In genomic region chr1:186420923-186421322, GRCh38 we compare ENCODE assay signal across 10 cellular contexts. TPM values are rescaled to one million over a fixed set of nuclear protein-coding genes. Genes with fewer than 3 reads are reported as not detected.
A peak's percentile ranks its signal among the peaks of the same experiment; 100 is the strongest.
DNase-seq lines count a peak whose midpoint lies in the region; ATAC-seq and FAIRE-seq lines count a peak whose summit lies in the region.
"Had no signal": no experiment of that assay in that cellular context is flagged by ENCODE, and none has a peak within 500 bp of the region (broad histone marks: within the 10 kb centered on the region; RNA-seq: fewer than 3 reads in every experiment).

No MANE protein-coding gene starts in this region.

- H3K36me3 Mint-ChIP-seq in activated T-helper 1 cell treated with anti-CD3 and anti-CD28 coated beads, Interleukin-12 subunit alpha, Interleukin-12 subunit beta, Interleukin-2, Interleukin-4 antibody, amounts not matched to agents 30 ng/mL and 10 ng/mL and 1 ng/mL, durations not matched to agents 14 hours and 24 hours and 36 hours (ENCODE audit: low read depth), result peaks cover 30% of the 10 kb centered on the region

- no peak overlapping the region for H2BK15ac ChIP-seq in neuronal stem cell (ENCODE audit: low read length)

- no CpG with 5 or more reads among the region's 1 CpG for WGBS in neuronal stem cell (ENCODE audit: extremely low coverage in 2 of 2, insufficient read length in 2 of 2, insufficient replicate concordance in 1 of 2), 2 donors

- H3K27me3 Mint-ChIP-seq in activated T-helper 1 cell treated with anti-CD3 and anti-CD28 coated beads, Interleukin-12 subunit alpha, Interleukin-12 subunit beta, Interleukin-2, Interleukin-4 antibody, amounts not matched to agents 30 ng/mL and 10 ng/mL and 1 ng/mL, durations not matched to agents 14 hours and 24 hours and 36 hours (ENCODE audit: insufficient read depth), result no peaks in the 10 kb centered on the region

- H3K36me3 ChIP-seq in neuronal stem cell (replicated peaks in 1 of 2; ENCODE audit: control insufficient read depth in 2 of 2, insufficient read depth in 2 of 2, low read length in 2 of 2), result peaks cover 4 to 30% of the 10 kb centered on the region in 2 donors

- H3K27ac Mint-ChIP-seq in activated T-helper 1 cell treated with anti-CD3 and anti-CD28 coated beads, Interleukin-12 subunit alpha, Interleukin-12 subunit beta, Interleukin-2, Interleukin-4 antibody, amounts not matched to agents 30 ng/mL and 10 ng/mL and 1 ng/mL, durations not matched to agents 14 hours and 24 hours and 36 hours, result peak overlapping the region; percentile 92
- H3K27ac Mint-ChIP-seq: nephron had no signal

- no peak overlapping the region for H2AFZ ChIP-seq in neuronal stem cell (ENCODE audit: low read length)

- no peak overlapping the region for H4K91ac ChIP-seq in neuronal stem cell (ENCODE audit: low read depth, low read length, poor library complexity)

- peaks cover 24% of the 10 kb centered on the region for H3K4me1 Mint-ChIP-seq in activated T-helper 1 cell treated with anti-CD3 and anti-CD28 coated beads, Interleukin-12 subunit alpha, Interleukin-12 subunit beta, Interleukin-2, Interleukin-4 antibody, amounts not matched to agents 30 ng/mL and 10 ng/mL and 1 ng/mL, durations not matched to agents 14 hours and 24 hours and 36 hours (ENCODE audit: low read depth)
- H3K4me1 Mint-ChIP-seq: nephron had no signal

- H3K4ac ChIP-seq in neuronal stem cell (ENCODE audit: low read length), result no peak overlapping the region

- no peak overlapping the region for H2BK5ac ChIP-seq in neuronal stem cell (ENCODE audit: low read length)

- no peak overlapping the region for H2BK12ac ChIP-seq in neuronal stem cell (ENCODE audit: low read length)

- H3K14ac ChIP-seq in neuronal stem cell (ENCODE audit: low read length), result no peak overlapping the region

- H3K4me1 ChIP-seq in neuronal stem cell (ENCODE audit: control insufficient read depth in 2 of 2, insufficient read depth in 1 of 2, low read depth in 1 of 2, low read length in 2 of 2), result no peaks in the 10 kb centered on the region

- H3K27ac ChIP-seq in neuronal stem cell (replicated peaks; ENCODE audit: low read length), result no peak overlapping the region

- ATAC-seq in GM19397 (IDR thresholded peaks at IDR 0.05; ENCODE audit: unreplicated experiment) (peak; percentile 79), HG03066 (IDR thresholded peaks at IDR 0.05; ENCODE audit: low read depth, unreplicated experiment) (peak; percentile 90)

- no peak overlapping the region for H3K18ac ChIP-seq in neuronal stem cell (ENCODE audit: low read length)

- no peak overlapping the region for H2BK120ac ChIP-seq in neuronal stem cell (ENCODE audit: low read depth, low read length)

- no peak overlapping the region for H4K8ac ChIP-seq in neuronal stem cell (ENCODE audit: low read depth, low read length)

- peak overlapping the region; percentile 54 for H3K4me3 Mint-ChIP-seq in activated T-helper 1 cell treated with anti-CD3 and anti-CD28 coated beads, Interleukin-12 subunit alpha, Interleukin-12 subunit beta, Interleukin-2, Interleukin-4 antibody, amounts not matched to agents 30 ng/mL and 10 ng/mL and 1 ng/mL, durations not matched to agents 14 hours and 24 hours and 36 hours
- H3K4me3 Mint-ChIP-seq: nephron had no signal

- H3K79me1 ChIP-seq in neuronal stem cell (ENCODE audit: low read depth, low read length), result no peaks in the 10 kb centered on the region

- no peak overlapping the region for H3K4me2 ChIP-seq in neuronal stem cell (ENCODE audit: insufficient read depth, low read length, poor library complexity, severe bottlenecking)

- DNase-seq in GM04504 (ENCODE audit: low read depth) (peak; percentile 9), urothelium cell line (ENCODE audit: low spot score) (no peak), COLO668 (lab: John Stamatoyannopoulos, UW; ENCODE audit: unreplicated experiment) (no peak), medulla oblongata (ENCODE audit: extremely low spot score) (no peak), neuronal stem cell (ENCODE audit: low spot score) (no peak)
- DNase-seq in activated T-helper 1 cell treated with anti-CD3 and anti-CD28 coated beads, Interleukin-12 subunit alpha, Interleukin-12 subunit beta, Interleukin-2, Interleukin-4 antibody, amounts not matched to agents 30 ng/mL and 10 ng/mL and 1 ng/mL, durations not matched to agents 14 hours and 24 hours and 36 hours (ENCODE audit: low spot score), result no peak

- no peak for FAIRE-seq in urothelium cell line (lab: Jason Lieb, UNC)

- intact Hi-C loops in activated T-helper 1 cell treated with anti-CD3 and anti-CD28 coated beads, Interleukin-12 subunit alpha, Interleukin-12 subunit beta, Interleukin-2, Interleukin-4 antibody, amounts not matched to agents 30 ng/mL and 10 ng/mL and 1 ng/mL, durations not matched to agents 14 hours and 24 hours and 36 hours (cut with micrococcal nuclease), result loop anchor here (1.0 kb wide), 1 partner anchor 9 kb away; no protein-coding TSS in a partner anchor

- no peak overlapping the region for H3K4me3 ChIP-seq in neuronal stem cell (ENCODE audit: low read length in 2 of 2)

- no peaks in the 10 kb centered on the region for H3K27me3 ChIP-seq in neuronal stem cell (ENCODE audit: control insufficient read depth in 3 of 3, insufficient read depth in 3 of 3, low read depth in 1 of 3, low read length in 3 of 3)

- H3K23ac ChIP-seq in neuronal stem cell (ENCODE audit: low read depth, low read length, poor library complexity), result no peak overlapping the region

- H3K9ac ChIP-seq in neuronal stem cell (ENCODE audit: low read depth, low read length, poor library complexity), result no peak overlapping the region

- no peaks in the 10 kb centered on the region for H3K9me3 ChIP-seq in neuronal stem cell (replicated peaks in 1 of 2; ENCODE audit: control insufficient read depth in 2 of 2, insufficient read depth in 1 of 2, low read depth in 1 of 2, low read length in 2 of 2)

- no peak overlapping the region for H2AK5ac ChIP-seq in neuronal stem cell (ENCODE audit: low read depth, low read length)

- H3K9me3 Mint-ChIP-seq in activated T-helper 1 cell treated with anti-CD3 and anti-CD28 coated beads, Interleukin-12 subunit alpha, Interleukin-12 subunit beta, Interleukin-2, Interleukin-4 antibody, amounts not matched to agents 30 ng/mL and 10 ng/mL and 1 ng/mL, durations not matched to agents 14 hours and 24 hours and 36 hours, result peaks cover 2% of the 10 kb centered on the region
- H3K9me3 Mint-ChIP-seq: nephron had no signal

RNA-seq across cellular contexts. Expression of gene PDC, which starts 40.0 kb away (rescaled TPM):
- total RNA-seq in activated T-helper 1 cell treated with anti-CD3 and anti-CD28 coated beads, Interleukin-12 subunit alpha, Interleukin-12 subunit beta, Interleukin-2, Interleukin-4 antibody, amounts not matched to agents 30 ng/mL and 10 ng/mL and 1 ng/mL, durations not matched to agents 14 hours and 24 hours and 36 hours, result not detected in 2 replicates
- polyA plus RNA-seq in neuronal stem cell (2013, experiment 1 of 2), result not detected
- polyA plus RNA-seq in neuronal stem cell (2013, experiment 2 of 2), result not detected
- total RNA-seq: dermis microvascular lymphatic vessel endothelial cell had no signal

RNA-seq across cellular contexts. Expression of gene ODR4, which starts 45.3 kb away (rescaled TPM):
- total RNA-seq in activated T-helper 1 cell treated with anti-CD3 and anti-CD28 coated beads, Interleukin-12 subunit alpha, Interleukin-12 subunit beta, Interleukin-2, Interleukin-4 antibody, amounts not matched to agents 30 ng/mL and 10 ng/mL and 1 ng/mL, durations not matched to agents 14 hours and 24 hours and 36 hours, result 15.5 and 17.7 TPM in 2 replicates
- polyA plus RNA-seq in neuronal stem cell (2013, experiment 1 of 2), result 12.9 TPM
- polyA plus RNA-seq in neuronal stem cell (2013, experiment 2 of 2), result 13.9 TPM

RNA-seq across cellular contexts. Expression of gene TPR, which starts 45.9 kb away (rescaled TPM):
- 174 and 179 TPM in 2 replicates for total RNA-seq in activated T-helper 1 cell treated with anti-CD3 and anti-CD28 coated beads, Interleukin-12 subunit alpha, Interleukin-12 subunit beta, Interleukin-2, Interleukin-4 antibody, amounts not matched to agents 30 ng/mL and 10 ng/mL and 1 ng/mL, durations not matched to agents 14 hours and 24 hours and 36 hours
- 48.7 TPM for polyA plus RNA-seq in neuronal stem cell (2013, experiment 1 of 2)
- 48.2 TPM for polyA plus RNA-seq in neuronal stem cell (2013, experiment 2 of 2)
